In genomic region chr16:67236551-67237395, GRCh38 we compare ENCODE assay signal across 9 cellular contexts. TPM values are rescaled to one million over a fixed set of nuclear protein-coding genes. Genes with fewer than 3 reads are reported as not detected.
DNase-seq lines count a peak whose midpoint lies in the region; ATAC-seq, FAIRE-seq and TF ChIP-seq lines count a peak whose summit lies in the region.
"Had no signal": no experiment of that assay in that cellular context is flagged by ENCODE, and none has a peak within 500 bp of the region (broad histone marks: within the 10 kb centered on the region; RNA-seq: fewer than 3 reads in every experiment).

No MANE protein-coding gene starts in this region.

- H2AFZ ChIP-seq in SK-N-SH (ENCODE audit: low read depth): no peak overlapping the region

- no peaks in the 10 kb centered on the region for H4K20me1 ChIP-seq in SK-N-SH (ENCODE audit: insufficient read depth)

- no peak overlapping the region for H3K9ac ChIP-seq in SK-N-SH

- POLR2A ChIA-PET in SK-N-SH (lab: Yijun Ruan, JAX): interaction anchor here (1.9 kb wide), 1 partner anchor 10 kb away, joined by 9 read pairs; the partner anchor contains the start of gene TMEM208

- WGBS in SK-N-SH (ENCODE audit: low lambda C conversion rate): 76% methylated on average over 40 of the region's 50 CpGs

- no peak for TF ChIP-seq RAD21 in SK-N-SH (IDR thresholded peaks at IDR 0.05; ENCODE audit: low read length)

- H3K79me2 ChIP-seq in SK-N-SH (ENCODE audit: insufficient read depth): peaks cover 29% of the 10 kb centered on the region

- no peaks in the 10 kb centered on the region for H3K9me2 ChIP-seq in SK-N-SH

- peaks cover 44% of the 10 kb centered on the region for H3F3A ChIP-seq in SK-N-SH (replicated peaks; ENCODE audit: insufficient read depth)

- ATAC-seq in HG02623 (IDR thresholded peaks at IDR 0.05; ENCODE audit: unreplicated experiment) (no peak), GM21786 (IDR thresholded peaks at IDR 0.05; ENCODE audit: unreplicated experiment) (no peak)

- TF ChIP-seq EP300 in SK-N-SH (IDR thresholded peaks at IDR 0.05; ENCODE audit: borderline replicate concordance in 1 of 2, low read depth in 1 of 2, low read length in 1 of 2): no peak

- H3K4me2 ChIP-seq in SK-N-SH: no peak overlapping the region

- H3K27ac ChIP-seq in SK-N-SH (ENCODE audit: low read depth in 2 of 2, low read length in 1 of 2): peak overlapping the region in 1 of 2 experiments; percentile 27; a peak in 2 of 4 replicates
- H3K27ac ChIP-seq: uterus had no signal

- DNase-seq in 8988T (peak; percentile 96), GM18507 (ENCODE audit: extremely low spot score, insufficient read length, low read depth) (peak; percentile 58), SK-N-SH (peak; percentile 99), iPS-NIHi11 (ENCODE audit: low spot score) (peak; percentile 98)
- peak; percentile 13 to 66 (median 40) for DNase-seq in activated naive CD4-positive, alpha-beta T cell (lab: John Stamatoyannopoulos, UW)
- peak; percentile 75 for DNase-seq in stimulated activated CD8-positive, alpha-beta memory T cell treated with anti-CD3 and anti-CD28 coated beads, Interleukin-15, amount 100 ng/mL, for 48 hours (ENCODE audit: low read depth in 2 of 2)

- H3K4me1 ChIP-seq in SK-N-SH (ENCODE audit: control insufficient read depth in 1 of 2, insufficient read depth in 2 of 2, low read depth in 1 of 2, low read length in 1 of 2): peaks cover 10 to 19% of the 10 kb centered on the region in 2 experiments; a peak in 3 of 4 replicates

- no peak for TF ChIP-seq CTCF in SK-N-SH (IDR thresholded peaks at IDR 0.05)

- H3K27me3 ChIP-seq in SK-N-SH (ENCODE audit: insufficient read depth): no peaks in the 10 kb centered on the region
- H3K27me3 ChIP-seq: uterus had no signal

- peak; percentile 73 for FAIRE-seq in GM18507 (lab: Jason Lieb, UNC)

- H3K9me3 ChIP-seq in SK-N-SH: no peaks in the 10 kb centered on the region
- H3K9me3 ChIP-seq: uterus had no signal

- H3K36me3 ChIP-seq in SK-N-SH (replicated peaks in 1 of 2; ENCODE audit: control insufficient read depth in 1 of 2, insufficient read depth in 2 of 2, low read length in 1 of 2): peaks cover 48 to 52% of the 10 kb centered on the region in 2 experiments
- H3K36me3 ChIP-seq: uterus had no signal

- CTCF ChIA-PET in SK-N-SH (lab: Yijun Ruan, JAX): interaction anchor here (0.7 to 1.1 kb wide), 4 partner anchors 52 to 284 kb away, joined by 3 to 4 read pairs (median 4); no protein-coding TSS in a partner anchor

- H3K4me3 ChIP-seq in SK-N-SH (ENCODE audit: low read depth in 2 of 2, low read length in 1 of 2): no peak overlapping the region
- H3K4me3 ChIP-seq: uterus had no signal

TF ChIP-seq in SK-N-SH, 30 proteins besides CTCF, POLR2A, EP300 and RAD21:
- TF ChIP-seq SMC3 (IDR thresholded peaks at IDR 0.05; ENCODE audit: low read depth, low read length): no peak
- no peak for TF ChIP-seq RXRA (IDR thresholded peaks at IDR 0.05; ENCODE audit: borderline replicate concordance, low read depth)
- no peak for TF ChIP-seq POLR2AphosphoS5 (IDR thresholded peaks at IDR 0.05; ENCODE audit: low read depth, low read length)
- TF ChIP-seq FOXJ3 (CRISPR knock-in tag; IDR thresholded peaks at IDR 0.05): no peak
- no peak for TF ChIP-seq GABPA (IDR thresholded peaks at IDR 0.05; ENCODE audit: low read depth)
- no peak for TF ChIP-seq FOXM1 (IDR thresholded peaks at IDR 0.05; ENCODE audit: low read depth)
- no peak for TF ChIP-seq TEAD4 (IDR thresholded peaks at IDR 0.05; ENCODE audit: borderline replicate concordance, insufficient read depth)
- no peak for TF ChIP-seq MEF2A (IDR thresholded peaks at IDR 0.05; ENCODE audit: borderline replicate concordance, low read depth)
- no peak for TF ChIP-seq MAX (IDR thresholded peaks at IDR 0.05; ENCODE audit: low read depth)
- TF ChIP-seq TCF12 (IDR thresholded peaks at IDR 0.05): no peak
- TF ChIP-seq EZH2phosphoT487 (IDR thresholded peaks at IDR 0.05; ENCODE audit: borderline replicate concordance, low read depth): no peak
- no peak for TF ChIP-seq TAF1 (IDR thresholded peaks at IDR 0.05; ENCODE audit: borderline replicate concordance, low read depth, low read length)
- TF ChIP-seq USF2 (IDR thresholded peaks at IDR 0.05; ENCODE audit: borderline replicate concordance, low read depth, low read length): no peak
- TF ChIP-seq ZBTB33 (IDR thresholded peaks at IDR 0.05; ENCODE audit: borderline replicate concordance, low read depth): no peak
- no peak for TF ChIP-seq FOSL2 (IDR thresholded peaks at IDR 0.05; ENCODE audit: borderline replicate concordance, low read depth)
- TF ChIP-seq CHD2 (IDR thresholded peaks at IDR 0.05; ENCODE audit: low read length, partially characterized antibody): no peak
- TF ChIP-seq NRF1 (IDR thresholded peaks at IDR 0.05; ENCODE audit: low read depth, low read length): no peak
TF ChIP-seq in SK-N-SH: peak in this region for 0.

RNA-seq across cellular contexts. Expression of gene TMEM208, which starts 9.8 kb away (rescaled TPM):
- polyA plus RNA-seq in SK-N-SH (2012; rRNA removed): 98.2 and 130 TPM in 2 replicates
- 85.0 and 109 TPM in 2 replicates for polyA plus RNA-seq in SK-N-SH (2012; cell fraction: cytosol; rRNA removed)
- 101 TPM in 2 replicates for polyA plus RNA-seq in SK-N-SH (2012; cell fraction: nucleus; rRNA removed)

RNA-seq across cellular contexts. Expression of gene FHOD1, which starts 10.5 kb away (rescaled TPM):
- polyA plus RNA-seq in SK-N-SH (2012; rRNA removed): 53.2 and 70.9 TPM in 2 replicates
- polyA plus RNA-seq in SK-N-SH (2012; cell fraction: cytosol; rRNA removed): 17.6 and 25.5 TPM in 2 replicates
- polyA plus RNA-seq in SK-N-SH (2012; cell fraction: nucleus; rRNA removed): 343 and 475 TPM in 2 replicates

RNA-seq across cellular contexts. Expression of gene SLC9A5, which starts 12.0 kb away (rescaled TPM):
- 4.1 and 5.8 TPM in 2 replicates for polyA plus RNA-seq in SK-N-SH (2012; rRNA removed)
- polyA plus RNA-seq in SK-N-SH (2012; cell fraction: cytosol; rRNA removed): 1.5 and 1.6 TPM in 2 replicates
- 29.9 and 31.6 TPM in 2 replicates for polyA plus RNA-seq in SK-N-SH (2012; cell fraction: nucleus; rRNA removed)

RNA-seq across cellular contexts. Expression of gene ELMO3, which starts 37.8 kb away (rescaled TPM):
- 2.3 and 3.1 TPM in 2 replicates for polyA plus RNA-seq in SK-N-SH (2012; rRNA removed)
- 0.58 and 0.90 TPM in 2 replicates for polyA plus RNA-seq in SK-N-SH (2012; cell fraction: cytosol; rRNA removed)
- polyA plus RNA-seq in SK-N-SH (2012; cell fraction: nucleus; rRNA removed): 20.1 and 23.3 TPM in 2 replicates

RNA-seq across cellular contexts. Expression of gene PLEKHG4, which starts 42.6 kb away (rescaled TPM):
- polyA plus RNA-seq in SK-N-SH (2012; rRNA removed): 65.5 and 87.0 TPM in 2 replicates
- polyA plus RNA-seq in SK-N-SH (2012; cell fraction: cytosol; rRNA removed): 13.2 and 22.7 TPM in 2 replicates
- polyA plus RNA-seq in SK-N-SH (2012; cell fraction: nucleus; rRNA removed): 417 and 427 TPM in 2 replicates

Comparison
In these comparisons a context has a peak if more than half of its experiments do, and no peak if none do; other contexts are left out.
1. DNase-seq: peak in every context shown above with its lines; median percentile 99 in SK-N-SH; 98 in iPS-NIHi11; 96 in 8988T; 75 in stimulated activated CD8-positive, alpha-beta memory T cell treated with anti-CD3 and anti-CD28 coated beads, Interleukin-15, amount 100 ng/mL, for 48 hours; 58 in GM18507; 40 in activated naive CD4-positive, alpha-beta T cell.